Comparison of ENCODE assay signal across 35 cellular contexts in the genomic region with DNA sequence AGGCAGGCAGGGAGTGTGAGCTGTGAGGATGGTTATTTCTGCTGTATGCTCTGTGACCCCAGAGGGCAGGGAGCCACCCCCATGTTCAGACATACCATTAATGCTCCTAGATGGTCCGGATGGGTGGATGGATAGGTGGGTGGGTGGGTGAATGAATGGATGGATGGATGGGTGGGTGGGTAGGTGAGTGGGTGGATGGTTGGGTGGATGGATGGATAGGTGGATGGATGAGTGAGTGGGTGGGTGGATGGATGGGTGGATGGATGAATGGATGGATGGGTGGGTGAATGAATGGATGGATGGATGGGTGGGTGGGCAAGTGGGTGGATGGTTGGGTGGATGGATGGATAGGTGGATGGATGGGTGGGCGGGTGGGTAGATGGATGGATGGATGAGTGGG.
DNase-seq lines count a peak whose midpoint lies in the region; ATAC-seq, FAIRE-seq and TF ChIP-seq lines count a peak whose summit lies in the region.
"Had no signal": no experiment of that assay in that cellular context is flagged by ENCODE, and none has a peak within 500 bp of the region (broad histone marks: within the 10 kb centered on the region; RNA-seq: fewer than 3 reads in every experiment).

No MANE protein-coding gene starts in this region.

- no peaks in the 10 kb centered on the region for H3K36me3 ChIP-seq in HEK293 (ENCODE audit: control insufficient read depth in 2 of 2, insufficient read depth in 1 of 2, low read length in 2 of 2)
- no peaks in the 10 kb centered on the region for H3K36me3 ChIP-seq in kidney (ENCODE audit: control insufficient read depth in 1 of 2, insufficient read depth in 2 of 2, low read length in 2 of 2)
- H3K36me3 ChIP-seq in neural progenitor cell, result no peaks in the 10 kb centered on the region
- H3K36me3 ChIP-seq: BE2C; BLaER1; BLaER1 treated with 17β-estradiol and CSF1 and Interleukin-3, amounts not matched to agents 10 nM and 100 nM had no signal

- H3K9ac ChIP-seq in kidney (ENCODE audit: low read length in 2 of 2), result no peak overlapping the region
- H3K9ac ChIP-seq in neural progenitor cell, result no peak overlapping the region
- H3K9ac ChIP-seq: BLaER1; BLaER1 treated with 17β-estradiol and CSF1 and Interleukin-3, amounts not matched to agents 10 nM and 100 nM had no signal

- peak overlapping the region; percentile 41 for H3K4me3 Mint-ChIP-seq in neural progenitor cell
- H3K4me3 Mint-ChIP-seq: B cell; CD14-positive monocyte; CD4-positive, alpha-beta memory T cell; CD4-positive, alpha-beta T cell; CD4-positive, CD25-positive, alpha-beta regulatory T cell; CD8-positive, alpha-beta memory T cell; CD8-positive, alpha-beta T cell had no signal

- TF ChIP-seq CTCF in HEK293 (tag by site-specific recombination; IDR thresholded peaks at IDR 0.05), result no peak
- no peak for TF ChIP-seq CTCF in kidney (IDR thresholded peaks at IDR 0.05; ENCODE audit: borderline replicate concordance, extremely low read depth, insufficient read depth)
- TF ChIP-seq CTCF in neural progenitor cell (IDR thresholded peaks at IDR 0.05), result no peak

- ATAC-seq in left colon (no peak), GM18858 (IDR thresholded peaks at IDR 0.05; ENCODE audit: unreplicated experiment) (no peak)
- ATAC-seq: A549; CD8-positive, alpha-beta T cell had no signal

- H3K79me2 ChIP-seq in neural progenitor cell (ENCODE audit: low read depth), result no peaks in the 10 kb centered on the region

- H3K4me3 ChIP-seq in HEK293 (ENCODE audit: low read depth, low read length) (no peak overlapping the region), kidney (ENCODE audit: low read length in 2 of 2) (no peak overlapping the region), neural progenitor cell (no peak overlapping the region)
- H3K4me3 ChIP-seq: A549; BLaER1; BLaER1 treated with 17β-estradiol and CSF1 and Interleukin-3, amounts not matched to agents 10 nM and 100 nM had no signal

- DNase-seq in kidney, result peak; percentile 15
- DNase-seq in neural progenitor cell (ENCODE audit: low spot score), result no peak
- DNase-seq in left colon, result no peak
- no peak for DNase-seq in substantia nigra (lab: John Stamatoyannopoulos, UW)
- DNase-seq: 8988T; ACHN; AML-193; BE2C; C1 segment of cervical spinal cord; Caco-2; Calu3; CD4-positive, alpha-beta memory T cell; CD4-positive, alpha-beta T cell; CD4-positive, CD25-positive, alpha-beta regulatory T cell; CD8-positive, alpha-beta memory T cell; CD8-positive, alpha-beta T cell; COR-L47; DMS 273 treated with DMSO at 0.1 percent for 48 hours; DMS153; DMS53; DMS79; DMS79 treated with DMSO at 0.1 percent for 48 hours; DND-41; EL had no signal

- H2AFZ ChIP-seq in neural progenitor cell (replicated peaks), result no peak overlapping the region

- no peaks in the 10 kb centered on the region for H3F3A ChIP-seq in neural progenitor cell (ENCODE audit: low read depth)

- intact Hi-C loops in kidney (cut with DNase I) (no loop called here), left colon (cut with DNase I, micrococcal nuclease) (loop anchor here in 1 of 2 donors (10.0 kb wide), 1 partner anchor 276 kb away; no protein-coding TSS in a partner anchor)

- no peak overlapping the region for H3K27ac Mint-ChIP-seq in neural progenitor cell
- H3K27ac Mint-ChIP-seq: B cell; CD4-positive, alpha-beta memory T cell; CD4-positive, alpha-beta T cell; CD8-positive, alpha-beta memory T cell; CD8-positive, alpha-beta T cell had no signal

- FAIRE-seq in kidney (lab: Jason Lieb, UNC), result no peak
- FAIRE-seq: A204.1, A549, D721Med had no signal

- peaks cover under 1% of the 10 kb centered on the region for H3K9me3 Mint-ChIP-seq in neural progenitor cell
- H3K9me3 Mint-ChIP-seq: CD4-positive, alpha-beta memory T cell; CD4-positive, alpha-beta T cell; CD4-positive, CD25-positive, alpha-beta regulatory T cell; CD8-positive, alpha-beta memory T cell; CD8-positive, alpha-beta T cell had no signal

- CTCF ChIA-PET in HEK293 (lab: Yijun Ruan, JAX), result interaction anchor here (2.8 kb wide), 1 partner anchor 11 kb away, joined by 11 read pairs; no protein-coding TSS in a partner anchor

- H3K9me3 ChIP-seq in HEK293 (ENCODE audit: control insufficient read depth, insufficient read depth, low read depth, low read length) (no peaks in the 10 kb centered on the region), kidney (ENCODE audit: control insufficient read depth in 1 of 2, low read length in 2 of 2) (no peaks in the 10 kb centered on the region), neural progenitor cell (ENCODE audit: low read depth) (no peaks in the 10 kb centered on the region)
- H3K9me3 ChIP-seq: A549; BE2C; BLaER1; BLaER1 treated with 17β-estradiol and CSF1 and Interleukin-3, amounts not matched to agents 10 nM and 100 nM; Caco-2 had no signal

- no peaks in the 10 kb centered on the region for H4K20me1 ChIP-seq in neural progenitor cell (ENCODE audit: low read depth)
- H4K20me1 ChIP-seq: BLaER1; BLaER1 treated with 17β-estradiol and CSF1 and Interleukin-3, amounts not matched to agents 10 nM and 100 nM had no signal

- H3K36me3 Mint-ChIP-seq in neural progenitor cell, result no peaks in the 10 kb centered on the region
- H3K36me3 Mint-ChIP-seq: CD14-positive monocyte; CD4-positive, alpha-beta memory T cell; CD4-positive, CD25-positive, alpha-beta regulatory T cell; CD8-positive, alpha-beta memory T cell; CD8-positive, alpha-beta T cell had no signal

- no peak overlapping the region for H3K27ac ChIP-seq in HEK293 (ENCODE audit: extremely low read depth, low read depth, low read length)
- no peak overlapping the region for H3K27ac ChIP-seq in kidney (ENCODE audit: low read depth in 2 of 2, low read length in 2 of 2)
- no peak overlapping the region for H3K27ac ChIP-seq in neural progenitor cell
- no peak overlapping the region for H3K27ac ChIP-seq in substantia nigra (ENCODE audit: low read depth, low read length, poor library complexity, severe bottlenecking)
- H3K27ac ChIP-seq: 22Rv1; A549; BLaER1; BLaER1 treated with 17β-estradiol and CSF1 and Interleukin-3, amounts not matched to agents 10 nM and 100 nM; C4-2B had no signal

- no peak overlapping the region for H3K4me2 ChIP-seq in neural progenitor cell
- H3K4me2 ChIP-seq: A549; BLaER1; BLaER1 treated with 17β-estradiol and CSF1 and Interleukin-3, amounts not matched to agents 10 nM and 100 nM had no signal

- POLR2A ChIA-PET in HEK293 (lab: Yijun Ruan, JAX), result no interaction called here

- H3K27me3 Mint-ChIP-seq in neural progenitor cell (ENCODE audit: insufficient read depth, low read depth), result peaks cover 15% of the 10 kb centered on the region

- H3K4me1 ChIP-seq in HEK293 (ENCODE audit: control insufficient read depth, insufficient read depth, low read length) (no peaks in the 10 kb centered on the region), kidney (ENCODE audit: control insufficient read depth in 1 of 2, insufficient read depth in 1 of 2, low read depth in 1 of 2, low read length in 2 of 2) (no peaks in the 10 kb centered on the region), neural progenitor cell (peaks cover 11% of the 10 kb centered on the region)
- H3K4me1 ChIP-seq: A549; BE2C; BLaER1; BLaER1 treated with 17β-estradiol and CSF1 and Interleukin-3, amounts not matched to agents 10 nM and 100 nM; Caco-2 had no signal

- peaks cover 5% of the 10 kb centered on the region for H3K4me1 Mint-ChIP-seq in neural progenitor cell
- H3K4me1 Mint-ChIP-seq: B cell; CD14-positive monocyte; CD4-positive, alpha-beta memory T cell; CD4-positive, CD25-positive, alpha-beta regulatory T cell; CD8-positive, alpha-beta memory T cell had no signal

- H3K27me3 ChIP-seq in neural progenitor cell, result no peaks in the 10 kb centered on the region
- H3K27me3 ChIP-seq: BE2C, BLaER1 had no signal

TF ChIP-seq in HEK293, 187 proteins besides CTCF, POLR2A, EP300 and RAD21:
- TF ChIP-seq ZNF596 (tag by site-specific recombination; IDR thresholded peaks at IDR 0.05) (no peak), ZFHX2 (tag by site-specific recombination; conservative IDR thresholded peaks at IDR 0.05) (peak; percentile 93), ZNF366 (tag by site-specific recombination; conservative IDR thresholded peaks at IDR 0.05) (no peak), ZNF785 (tag by site-specific recombination; IDR thresholded peaks at IDR 0.05) (no peak), ZNF521 (tag by site-specific recombination; IDR thresholded peaks at IDR 0.05) (no peak), EGR2 (tag by site-specific recombination; IDR thresholded peaks at IDR 0.05; ENCODE audit: low read depth) (peak; percentile 96), ZNF335 (tag by site-specific recombination; conservative IDR thresholded peaks at IDR 0.05) (no peak), ZNF560 (tag by site-specific recombination; IDR thresholded peaks at IDR 0.05; ENCODE audit: borderline replicate concordance) (no peak), SCRT1 (tag by site-specific recombination; IDR thresholded peaks at IDR 0.05; ENCODE audit: borderline replicate concordance) (no peak)
